18 cellular contexts compared by ENCODE assay signal in genomic region chr19:51572908-51573307, GRCh38. TPM values are rescaled to one million over a fixed set of nuclear protein-coding genes. Genes with fewer than 3 reads are reported as not detected.
DNase-seq lines count a peak whose midpoint lies in the region; ATAC-seq and TF ChIP-seq lines count a peak whose summit lies in the region.
"Had no signal": no experiment of that assay in that cellular context is flagged by ENCODE, and none has a peak within 500 bp of the region (broad histone marks: within the 10 kb centered on the region; RNA-seq: fewer than 3 reads in every experiment).

No MANE protein-coding gene starts in this region.

- peaks cover 0 to 1% of the 10 kb centered on the region in 2 donors for H3K27me3 Mint-ChIP-seq in CD4-positive, alpha-beta memory T cell
- peaks cover 10% of the 10 kb centered on the region for H3K27me3 Mint-ChIP-seq in type B pancreatic cell

- peaks cover 0 to 4% (median 0%) of the 10 kb centered on the region in 8 donors for H3K9me3 Mint-ChIP-seq in CD4-positive, alpha-beta memory T cell
- no peaks in the 10 kb centered on the region for H3K9me3 Mint-ChIP-seq in type B pancreatic cell

- no peak overlapping the region for H3K27ac Mint-ChIP-seq in CD4-positive, alpha-beta memory T cell
- H3K27ac Mint-ChIP-seq in type B pancreatic cell = no peak overlapping the region
- H3K27ac Mint-ChIP-seq: activated CD4-positive, alpha-beta memory T cell treated with anti-CD3 and anti-CD28 coated beads, Interleukin-2, amount 10 ng/mL, durations not matched to agents 7 days and 5 days had no signal

- CTCF ChIA-PET in CD4-positive, alpha-beta memory T cell (lab: Charles Lee; ENCODE audit: partially characterized antibody) = interaction anchor here (0.6 kb wide), 1 partner anchor 8 kb away, joined by 3 read pairs; no protein-coding TSS in a partner anchor

- no peak overlapping the region for H3K4me3 ChIP-seq in astrocyte of the spinal cord (ENCODE audit: low read depth, low read length)
- no peak overlapping the region for H3K4me3 ChIP-seq in CD4-positive, alpha-beta memory T cell (ENCODE audit: low read length in 2 of 2)
- H3K4me3 ChIP-seq: BLaER1 had no signal

- peaks cover 19% of the 10 kb centered on the region for H3K4me1 ChIP-seq in CD4-positive, alpha-beta memory T cell (ENCODE audit: insufficient read depth, low read length)

- peaks cover 19 to 36% (median 26%) of the 10 kb centered on the region in 4 donors for H3K4me1 Mint-ChIP-seq in CD4-positive, alpha-beta memory T cell
- H3K4me1 Mint-ChIP-seq in type B pancreatic cell (ENCODE audit: unreplicated experiment) = peaks cover 10% of the 10 kb centered on the region

- POLR2A ChIA-PET in CD4-positive, alpha-beta memory T cell (lab: Charles Lee; ENCODE audit: partially characterized antibody) = no interaction called here

- peaks cover 7% of the 10 kb centered on the region for H3K36me3 ChIP-seq in CD4-positive, alpha-beta memory T cell (ENCODE audit: insufficient read depth, low read length)
- H3K36me3 ChIP-seq: pancreas had no signal

- peak; percentile 58 for DNase-seq in AG08396 (ENCODE audit: low spot score)
- DNase-seq in HS-27A (ENCODE audit: low read depth) = peak; percentile 47
- peak; percentile 37 for DNase-seq in astrocyte of the spinal cord (ENCODE audit: low read depth, low spot score)
- DNase-seq in kidney tubule cell (ENCODE audit: low spot score) = peak; percentile 91
- DNase-seq in CD4-positive, alpha-beta memory T cell = no peak
- no peak for DNase-seq in NCI-H2029 treated with DMSO at 0.1 percent for 48 hours (lab: John Stamatoyannopoulos, UW)
- DNase-seq in type B pancreatic cell (ENCODE audit: extremely low spot score, unreplicated experiment) = no peak
- DNase-seq: activated CD4-positive, alpha-beta memory T cell treated with anti-CD3 and anti-CD28 coated beads, Interleukin-2, amount 10 ng/mL, durations not matched to agents 7 days and 5 days; activated gamma-delta T cell; NCI-H1436; NCI-H69; pancreas; SHP77 treated with DMSO at 0.1 percent for 48 hours; T1000 had no signal

- no peak for ATAC-seq in HG03175 (IDR thresholded peaks at IDR 0.05; ENCODE audit: unreplicated experiment)
- ATAC-seq: pancreas had no signal

- in situ Hi-C loops in astrocyte of the spinal cord (cut with HindIII; ENCODE audit: low sequenced_read_pairs) = no loop called here

- peaks cover 28 to 47% of the 10 kb centered on the region in 2 donors for H3K36me3 Mint-ChIP-seq in CD4-positive, alpha-beta memory T cell
- peaks cover 3% of the 10 kb centered on the region for H3K36me3 Mint-ChIP-seq in type B pancreatic cell

- H3K27ac ChIP-seq in CD4-positive, alpha-beta memory T cell (ENCODE audit: low read depth, low read length) = no peak overlapping the region
- H3K27ac ChIP-seq: BLaER1, pancreas had no signal

- no peaks in the 10 kb centered on the region for H3K9me3 ChIP-seq in CD4-positive, alpha-beta memory T cell (ENCODE audit: control insufficient read depth in 1 of 2, low read length in 2 of 2)
- H3K9me3 ChIP-seq: BLaER1, pancreas had no signal

- H3K4me3 Mint-ChIP-seq in CD4-positive, alpha-beta memory T cell = no peak overlapping the region
- no peak overlapping the region for H3K4me3 Mint-ChIP-seq in type B pancreatic cell
- H3K4me3 Mint-ChIP-seq: activated CD4-positive, alpha-beta memory T cell treated with anti-CD3 and anti-CD28 coated beads, Interleukin-2, amount 10 ng/mL, durations not matched to agents 7 days and 5 days had no signal

- intact Hi-C loops in CD4-positive, alpha-beta memory T cell (cut with micrococcal nuclease) = loop anchor here (5.0 kb wide), 1 partner anchor 129 kb away; no protein-coding TSS in a partner anchor

- no peaks in the 10 kb centered on the region for H3K27me3 ChIP-seq in CD4-positive, alpha-beta memory T cell (ENCODE audit: insufficient read depth, low read length)
- H3K27me3 ChIP-seq: BLaER1 had no signal

- TF ChIP-seq CTCF in astrocyte of the spinal cord (IDR thresholded peaks at IDR 0.05; ENCODE audit: low read depth, low read length) (no peak), type B pancreatic cell (conservative IDR thresholded peaks at IDR 0.05) (no peak)

RNA-seq across cellular contexts. Expression of gene ZNF175, which starts 1.8 kb away (rescaled TPM):
- total RNA-seq in CD4-positive, alpha-beta memory T cell = 10 to 100 TPM; 17.1 to 17.4 TPM
- 1 to 10 TPM in 1 of 2 donors, under 1 TPM in 1; 0.65 to 2.6 TPM for polyA plus RNA-seq in CD4-positive, alpha-beta memory T cell
- 7.9 and 14.0 TPM in 2 replicates for total RNA-seq in type B pancreatic cell (ENCODE audit: low replicate concordance)

RNA-seq across cellular contexts. Expression of gene SIGLEC6, which starts 41.4 kb away (rescaled TPM):
- total RNA-seq in CD4-positive, alpha-beta memory T cell = not detected
- polyA plus RNA-seq in CD4-positive, alpha-beta memory T cell = under 1 TPM in 1 of 2 donors, not detected in 1; 0.10 TPM
- total RNA-seq in type B pancreatic cell (ENCODE audit: low replicate concordance) = not detected in 2 replicates
- total RNA-seq: cerebellum had no signal

RNA-seq across cellular contexts. Expression of gene SIGLEC5, which starts 57.3 kb away (rescaled TPM):
- not detected for total RNA-seq in CD4-positive, alpha-beta memory T cell
- polyA plus RNA-seq in CD4-positive, alpha-beta memory T cell = not detected
- total RNA-seq in type B pancreatic cell (ENCODE audit: low replicate concordance) = not detected in 2 replicates
- total RNA-seq: activated CD4-positive, alpha-beta memory T cell treated with anti-CD3 and anti-CD28 coated beads, Interleukin-2, amount 10 ng/mL, durations not matched to agents 7 days and 5 days had no signal
- polyA plus RNA-seq: esophagus had no signal

Comparison
In these comparisons a context has a peak if more than half of its experiments do, and no peak if none do; other contexts are left out.
1. DNase-seq: peak in AG08396 (single experiment), HS-27A (single experiment), astrocyte of the spinal cord (single experiment) and kidney tubule cell (single experiment); none in CD4-positive, alpha-beta memory T cell (0 of 5), NCI-H2029 treated with DMSO at 0.1 percent for 48 hours (single experiment) and type B pancreatic cell (single experiment).